In genomic region chr1:31934706-31935629, GRCh38 we compare ENCODE assay signal across 7 cellular contexts. TPM values are rescaled to one million over a fixed set of nuclear protein-coding genes. Genes with fewer than 3 reads are reported as not detected.
DNase-seq lines count a peak whose midpoint lies in the region; ATAC-seq and TF ChIP-seq lines count a peak whose summit lies in the region.

No MANE protein-coding gene starts in this region.

- H3K36me3 Mint-ChIP-seq in osteocyte (ENCODE audit: unreplicated experiment): no peaks in the 10 kb centered on the region

- peak overlapping the region; percentile 84 for H3K27ac Mint-ChIP-seq in osteocyte (ENCODE audit: unreplicated experiment)

- H3K4me3 Mint-ChIP-seq in osteocyte (ENCODE audit: unreplicated experiment): peak overlapping the region; percentile 53

- H3K4me1 Mint-ChIP-seq in osteocyte (ENCODE audit: unreplicated experiment): peaks cover 78% of the 10 kb centered on the region

- TF ChIP-seq CTCF in osteocyte (IDR thresholded peaks at IDR 0.05): no peak

- no peak for ATAC-seq in HG02840 (IDR thresholded peaks at IDR 0.05; ENCODE audit: low FRiP score, unreplicated experiment)

- peak; percentile 70 for DNase-seq in HCEC 1CT
- peak; percentile 60 for DNase-seq in RPMI8226
- DNase-seq in dermis blood vessel endothelial cell: peak; percentile 56
- DNase-seq in osteocyte (ENCODE audit: extremely low spot score, unreplicated experiment): no peak
- no peak for DNase-seq in mucosa of gallbladder (ENCODE audit: low spot score)
- DNase-seq in NCI-H1694 treated with DMSO at 0.1 percent for 48 hours (lab: John Stamatoyannopoulos, UW): no peak

- H3K9me3 Mint-ChIP-seq in osteocyte (ENCODE audit: unreplicated experiment): no peaks in the 10 kb centered on the region

- H3K27me3 Mint-ChIP-seq in osteocyte (ENCODE audit: unreplicated experiment): no peaks in the 10 kb centered on the region

RNA-seq across cellular contexts. Expression of gene PTP4A2, which starts 3.2 kb away (rescaled TPM):
- 199 and 243 TPM in 2 replicates for total RNA-seq in dermis blood vessel endothelial cell
- total RNA-seq in osteocyte: 142 and 157 TPM in 2 replicates
- total RNA-seq in mucosa of gallbladder: 274 TPM

Comparison
In these comparisons a context has a peak if more than half of its experiments do, and no peak if none do; other contexts are left out.
1. DNase-seq: peak in HCEC 1CT (single experiment), RPMI8226 (single experiment) and dermis blood vessel endothelial cell (single experiment); none in osteocyte (single experiment), mucosa of gallbladder (single experiment) and NCI-H1694 treated with DMSO at 0.1 percent for 48 hours (single experiment).